Comparison of ENCODE assay signal across 22 cellular contexts in genomic region chr22:31095637-31096249, GRCh38. TPM values are rescaled to one million over a fixed set of nuclear protein-coding genes. Genes with fewer than 3 reads are reported as not detected.
"Had no signal": no experiment of that assay in that cellular context is flagged by ENCODE, and none has a peak within 500 bp of the region (broad histone marks: within the 10 kb centered on the region; RNA-seq: fewer than 3 reads in every experiment).

No MANE protein-coding gene starts in this region.

- H3K4me3 ChIP-seq: body of pancreas, right atrium auricular region had no signal

- H3K27me3 ChIP-seq: body of pancreas, neutrophil, right atrium auricular region had no signal

- ATAC-seq: activated T-cell treated with anti-CD3 and anti-CD28 coated beads, Interleukin-2, amount 50 U/mL, for 72 hours; body of pancreas; effector memory CD8-positive, alpha-beta T cell; left lobe of liver; naive thymus-derived CD8-positive, alpha-beta T cell had no signal

- H3K4me3 Mint-ChIP-seq: activated naive CD8-positive, alpha-beta T cell; activated T-cell treated with anti-CD3 and anti-CD28 coated beads, Interleukin-2, amount 50 U/mL, for 72 hours; central memory CD8-positive, alpha-beta T cell; effector memory CD8-positive, alpha-beta T cell had no signal

- H3K27ac ChIP-seq: body of pancreas, neutrophil had no signal

- H3K27ac Mint-ChIP-seq: activated naive CD8-positive, alpha-beta T cell; activated T-cell treated with anti-CD3 and anti-CD28 coated beads, Interleukin-2, amount 50 U/mL, for 72 hours had no signal

- H3K36me3 Mint-ChIP-seq: activated naive CD8-positive, alpha-beta T cell; naive thymus-derived CD8-positive, alpha-beta T cell had no signal

- H3K27me3 Mint-ChIP-seq: activated naive CD8-positive, alpha-beta T cell; central memory CD8-positive, alpha-beta T cell; effector memory CD8-positive, alpha-beta T cell; naive thymus-derived CD8-positive, alpha-beta T cell had no signal

- H3K9me3 Mint-ChIP-seq: activated T-cell treated with anti-CD3 and anti-CD28 coated beads, Interleukin-2, amount 50 U/mL, for 72 hours; central memory CD8-positive, alpha-beta T cell; effector memory CD8-positive, alpha-beta T cell; naive thymus-derived CD8-positive, alpha-beta T cell had no signal

- DNase-seq: activated CD4-positive, alpha-beta T cell treated with anti-CD3 and anti-CD28 coated beads for 4 hours; activated CD8-positive, alpha-beta memory T cell treated with anti-CD3 and anti-CD28 coated beads, Interleukin-2, amount 50 U/mL, for 48 hours; activated gamma-delta T cell treated with Interleukin-2 at 50 U/mL for 16 hours; activated T-cell treated with anti-CD3 and anti-CD28 coated beads, Interleukin-2, amount 50 U/mL, for 72 hours; amniotic stem cell; body of pancreas; cortex of kidney; effector memory CD8-positive, alpha-beta T cell; mammary epithelial cell; naive thymus-derived CD8-positive, alpha-beta T cell; small intestine; stimulated activated CD4-positive, alpha-beta T cell treated with anti-CD3 and anti-CD28 coated beads, Interleukin-4, amount 100 ng/mL, for 24 hours; stimulated activated naive CD4-positive, alpha-beta T cell treated with Interleukin-2 at 50 U/mL for 16 hours; T-helper 2 cell had no signal

- H3K4me1 Mint-ChIP-seq: central memory CD8-positive, alpha-beta T cell had no signal

- H3K9me3 ChIP-seq: body of pancreas, neutrophil, right atrium auricular region had no signal

RNA-seq across cellular contexts. Expression of gene INPP5J, which starts 27.0 kb away (rescaled TPM):
- total RNA-seq: mononuclear cell had no signal
- polyA plus RNA-seq: naive thymus-derived CD8-positive, alpha-beta T cell had no signal

RNA-seq across cellular contexts. Expression of gene PLA2G3, which starts 44.6 kb away (rescaled TPM):
- total RNA-seq: activated T-cell treated with anti-CD3 and anti-CD28 coated beads, Interleukin-2, amount 50 U/mL, for 72 hours; body of pancreas; epithelial cell of proximal tubule; left lobe of liver; mammary epithelial cell; mononuclear cell; naive thymus-derived CD8-positive, alpha-beta T cell; right atrium auricular region; ureter had no signal
- polyA plus RNA-seq: mammary epithelial cell; naive thymus-derived CD8-positive, alpha-beta T cell had no signal
